1 cellular context compared by ENCODE assay signal in genomic region chr19:13783565-13784500, GRCh38.
TF ChIP-seq lines count a peak whose summit lies in the region.

No MANE protein-coding gene starts in this region.

TF ChIP-seq in HEK293, 187 proteins besides CTCF, POLR2A, EP300 and RAD21 (continued from another document):
- TF ChIP-seq PRDM4 (tag by site-specific recombination; IDR thresholded peaks at IDR 0.05) = no peak
- no peak for TF ChIP-seq ZNF544 (tag by site-specific recombination; IDR thresholded peaks at IDR 0.05)
- no peak for TF ChIP-seq ZNF585B (tag by site-specific recombination; IDR thresholded peaks at IDR 0.05)
- TF ChIP-seq ZBTB21 (tag by site-specific recombination; IDR thresholded peaks at IDR 0.05) = no peak
- TF ChIP-seq ZNF704 (tag by site-specific recombination; IDR thresholded peaks at IDR 0.05) = no peak
- TF ChIP-seq ZBTB7A (tag by site-specific recombination; IDR thresholded peaks at IDR 0.05; ENCODE audit: low read depth) = no peak
- TF ChIP-seq ZNF521 (tag by site-specific recombination; IDR thresholded peaks at IDR 0.05) = no peak
- no peak for TF ChIP-seq ZNF184 (tag by site-specific recombination; IDR thresholded peaks at IDR 0.05)
- TF ChIP-seq ZNF248 (tag by site-specific recombination; IDR thresholded peaks at IDR 0.05) = no peak
- TF ChIP-seq KLF1 (tag by site-specific recombination; IDR thresholded peaks at IDR 0.05) = peak; percentile 64; the same call in 1 of the 2 replicates
- TF ChIP-seq HOXC10 (CRISPR knock-in tag; IDR thresholded peaks at IDR 0.05) = no peak
